Comparison of ENCODE assay signal across 19 cellular contexts in the genomic region with DNA sequence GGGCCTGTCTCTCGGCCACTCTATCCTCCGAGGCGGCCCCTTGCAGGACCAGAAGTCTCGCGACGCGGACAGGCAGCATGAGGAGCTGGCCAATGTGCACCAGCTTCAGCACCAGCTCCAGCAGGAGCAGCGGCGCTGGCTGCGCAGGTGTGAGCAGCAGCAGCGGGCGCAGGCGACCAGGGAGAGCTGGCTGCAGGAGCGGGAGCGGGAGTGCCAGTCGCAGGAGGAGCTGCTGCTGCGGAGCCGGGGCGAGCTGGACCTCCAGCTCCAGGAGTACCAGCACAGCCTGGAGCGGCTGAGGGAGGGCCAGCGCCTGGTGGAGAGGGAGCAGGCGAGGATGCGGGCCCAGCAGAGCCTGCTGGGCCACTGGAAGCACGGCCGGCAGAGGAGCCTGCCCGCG.
"Had no signal": no experiment of that assay in that cellular context is flagged by ENCODE, and none has a peak within 500 bp of the region (broad histone marks: within the 10 kb centered on the region; RNA-seq: fewer than 3 reads in every experiment).

No MANE protein-coding gene starts in this region.

- H3K4me1 ChIP-seq: psoas muscle had no signal

- H2AFZ ChIP-seq: hepatocyte had no signal

- H3K36me3 Mint-ChIP-seq: natural killer cell had no signal

- H3K27me3 ChIP-seq: foreskin keratinocyte, hepatocyte, thyroid gland had no signal

- H3K4me3 Mint-ChIP-seq: dendritic cell treated with granulocyte-macrophage colony-stimulating factor and Interleukin-4, amounts not matched to agents 40 ng/mL and 50 ng/mL, for 4 days; mesothelial cell of epicardium; natural killer cell; neural crest cell; type B pancreatic cell had no signal

- H3K27me3 Mint-ChIP-seq: type B pancreatic cell had no signal

- H3K4me2 ChIP-seq: hepatocyte had no signal

- H3K27ac ChIP-seq: foreskin keratinocyte, hepatocyte, psoas muscle had no signal

- H3K9me3 ChIP-seq: psoas muscle, thyroid gland had no signal

- H3K4me1 Mint-ChIP-seq: natural killer cell, neural crest cell had no signal

- H3K27ac Mint-ChIP-seq: dendritic cell treated with granulocyte-macrophage colony-stimulating factor and Interleukin-4, amounts not matched to agents 40 ng/mL and 50 ng/mL, for 4 days; natural killer cell; type B pancreatic cell had no signal

- H3K4me3 ChIP-seq: hepatocyte, psoas muscle, thyroid gland had no signal

- DNase-seq: cerebellar nuclear complex; erythroblast; foreskin keratinocyte; head of caudate nucleus; left colon; mammary epithelial cell; natural killer cell; psoas muscle; retina; stimulated activated CD4-positive, alpha-beta T cell treated with anti-CD3 and anti-CD28 coated beads, Interleukin-2, amount 100 ng/mL, for 24 hours; stimulated activated CD4-positive, alpha-beta T cell treated with anti-CD3 and anti-CD28 coated beads, Interleukin-4, amount 100 ng/mL, for 4 hours; stimulated activated naive CD4-positive, alpha-beta T cell; thyroid gland had no signal

- ATAC-seq: foreskin keratinocyte, left colon, psoas muscle, sciatic nerve had no signal

- H3K9me3 Mint-ChIP-seq: dendritic cell treated with granulocyte-macrophage colony-stimulating factor and Interleukin-4, amounts not matched to agents 40 ng/mL and 50 ng/mL, for 4 days; natural killer cell had no signal
